ENCODE assay signal across 10 cellular contexts in the genomic region with DNA sequence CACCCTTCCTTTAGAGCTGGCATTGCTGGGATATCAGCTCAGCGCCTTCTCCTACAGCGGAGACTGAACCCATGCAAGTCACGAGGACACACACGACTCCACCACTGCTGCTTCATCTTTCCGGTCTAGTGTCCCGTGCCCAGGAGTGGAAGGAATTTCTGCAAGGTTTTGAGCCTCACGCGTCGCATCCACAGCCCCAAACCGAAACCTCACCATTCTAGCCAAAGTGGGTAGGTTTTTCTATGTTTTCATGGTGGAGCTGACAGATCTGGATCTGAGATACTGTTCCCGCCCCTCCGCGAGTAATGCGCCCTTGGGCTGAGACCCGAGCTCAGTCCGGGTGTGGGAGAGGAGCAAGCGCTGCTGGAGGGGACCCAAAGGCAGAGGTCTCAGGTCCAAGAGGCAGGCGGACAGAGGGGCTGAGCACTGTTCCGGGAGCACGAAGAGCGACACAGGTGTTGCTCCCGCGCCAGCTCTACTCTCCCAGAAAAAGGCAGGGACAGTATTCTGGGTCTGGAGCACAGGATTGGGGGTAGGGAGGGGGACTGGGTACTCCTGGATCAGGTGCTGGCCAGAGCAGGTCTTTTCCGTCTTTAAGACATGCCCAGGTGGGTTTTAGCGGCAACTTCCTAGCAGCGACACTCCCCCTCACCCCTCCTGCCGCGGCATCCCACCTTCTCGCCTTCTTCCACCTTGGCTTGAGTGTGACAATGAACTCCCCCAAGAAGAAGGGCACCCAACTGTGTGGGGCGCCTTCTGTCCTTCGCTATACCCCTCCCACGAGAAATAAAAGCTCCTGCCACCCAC. TPM values are rescaled to one million over a fixed set of nuclear protein-coding genes. Genes with fewer than 3 reads are reported as not detected.
A peak's percentile ranks its signal among the peaks of the same experiment; 100 is the strongest.
DNase-seq lines count a peak whose midpoint lies in the region; ATAC-seq, FAIRE-seq and TF ChIP-seq lines count a peak whose summit lies in the region.
"Had no signal": no experiment of that assay in that cellular context is flagged by ENCODE, and none has a peak within 500 bp of the region (broad histone marks: within the 10 kb centered on the region; RNA-seq: fewer than 3 reads in every experiment).

No MANE protein-coding gene starts in this region.

- DNase-seq in cardiac fibroblast (ENCODE audit: low read depth in 2 of 2) (peak; percentile 31 to 32), kidney (peak; percentile 64), suprapubic skin (ENCODE audit: low spot score in 2 of 2) (peak in 1 of 2 donors; percentile 58), NCI-H1417 (lab: John Stamatoyannopoulos, UW) (no peak)
- no peak for DNase-seq in activated naive CD4-positive, alpha-beta T cell (lab: John Stamatoyannopoulos, UW)

- H3K27ac ChIP-seq in HUES64 (ENCODE audit: low read depth, low read length) (no peak overlapping the region), kidney (ENCODE audit: low read depth in 2 of 2, low read length in 2 of 2) (no peak overlapping the region), suprapubic skin (no peak overlapping the region)
- H3K27ac ChIP-seq: Peyer's patch had no signal

- H3K9me3 ChIP-seq in HUES64 (ENCODE audit: insufficient read depth, low read depth, low read length), result no peaks in the 10 kb centered on the region
- H3K9me3 ChIP-seq in kidney (ENCODE audit: control insufficient read depth in 1 of 2, low read length in 2 of 2), result no peaks in the 10 kb centered on the region
- H3K9me3 ChIP-seq in suprapubic skin, result no peaks in the 10 kb centered on the region
- H3K9me3 ChIP-seq: Peyer's patch had no signal

- H3K4me1 ChIP-seq in HUES64 (ENCODE audit: insufficient read depth, low read length), result peaks cover 42% of the 10 kb centered on the region
- H3K4me1 ChIP-seq in kidney (ENCODE audit: control insufficient read depth in 1 of 2, insufficient read depth in 1 of 2, low read depth in 1 of 2, low read length in 2 of 2), result peaks cover 4 to 8% of the 10 kb centered on the region in 2 donors
- peaks cover 34% of the 10 kb centered on the region for H3K4me1 ChIP-seq in suprapubic skin

- H3K36me3 ChIP-seq in HUES64 (ENCODE audit: insufficient read depth, low read length) (no peaks in the 10 kb centered on the region), kidney (ENCODE audit: control insufficient read depth in 1 of 2, insufficient read depth in 2 of 2, low read length in 2 of 2) (no peaks in the 10 kb centered on the region), suprapubic skin (no peaks in the 10 kb centered on the region)
- H3K36me3 ChIP-seq: Peyer's patch had no signal

- H3K4me3 ChIP-seq in HUES64 (ENCODE audit: low read length) (peak overlapping the region; percentile 55), cardiac fibroblast (replicated peaks in 1 of 2; ENCODE audit: low read depth in 2 of 2, low read length in 2 of 2) (peak overlapping the region; percentile 52 to 55), kidney (ENCODE audit: low read length in 2 of 2) (peak overlapping the region; percentile 12 to 39), suprapubic skin (peak overlapping the region; percentile 45)

- intact Hi-C loops in kidney (cut with DNase I), result no loop called here

- TF ChIP-seq EP300 in suprapubic skin (IDR thresholded peaks at IDR 0.05), result no peak

- no peak for FAIRE-seq in kidney (lab: Jason Lieb, UNC)

- 3% methylated on average over 32 of the region's 32 CpGs for WGBS in HUES64
- 4% methylated on average over 29 of the region's 32 CpGs for WGBS in suprapubic skin

- TF ChIP-seq POLR2A in suprapubic skin (IDR thresholded peaks at IDR 0.05), result no peak

- H3K9ac ChIP-seq in HUES64 (ENCODE audit: low read depth, low read length) (no peak overlapping the region), kidney (ENCODE audit: low read length in 2 of 2) (no peak overlapping the region)

- TF ChIP-seq CTCF in cardiac fibroblast (IDR thresholded peaks at IDR 0.05; ENCODE audit: low read depth, low read length), result no peak
- no peak for TF ChIP-seq CTCF in kidney (IDR thresholded peaks at IDR 0.05; ENCODE audit: borderline replicate concordance, extremely low read depth, insufficient read depth)
- no peak for TF ChIP-seq CTCF in suprapubic skin (IDR thresholded peaks at IDR 0.05)

- ATAC-seq in HG02852 (IDR thresholded peaks at IDR 0.05; ENCODE audit: unreplicated experiment), result no peak
- no peak for ATAC-seq in GM19351 (IDR thresholded peaks at IDR 0.05; ENCODE audit: unreplicated experiment)

- H3K27me3 ChIP-seq in HUES64 (ENCODE audit: insufficient read depth, low read length), result peaks cover 79% of the 10 kb centered on the region
- peaks cover 61% of the 10 kb centered on the region for H3K27me3 ChIP-seq in suprapubic skin

RNA-seq across cellular contexts. Expression of a gene that starts 1.9 kb away (rescaled TPM):
- 0.05 TPM for polyA plus RNA-seq in HUES64 (2013, experiment 1 of 2)
- 0.06 TPM for polyA plus RNA-seq in HUES64 (2013, experiment 2 of 2)
- total RNA-seq in kidney (0.22 TPM), suprapubic skin (under 1 TPM; 0.15 to 0.55 (median 0.37) TPM)
- not detected for polyA plus RNA-seq in kidney (ENCODE audit: insufficient read depth, low read depth, low replicate concordance)
- total RNA-seq: dermis microvascular lymphatic vessel endothelial cell had no signal

Comparison
In these comparisons a context has a peak if more than half of its experiments do, and no peak if none do; other contexts are left out.
1. DNase-seq: peak in cardiac fibroblast (2 of 2) and kidney (single experiment); none in NCI-H1417 (0 of 3) and activated naive CD4-positive, alpha-beta T cell (0 of 4).
2. Peak in every context shown above with its lines, with median percentiles within 50 percentile points of each other: H3K4me3 ChIP-seq.